ENCODE assay signal across 13 cellular contexts in the genomic region with DNA sequence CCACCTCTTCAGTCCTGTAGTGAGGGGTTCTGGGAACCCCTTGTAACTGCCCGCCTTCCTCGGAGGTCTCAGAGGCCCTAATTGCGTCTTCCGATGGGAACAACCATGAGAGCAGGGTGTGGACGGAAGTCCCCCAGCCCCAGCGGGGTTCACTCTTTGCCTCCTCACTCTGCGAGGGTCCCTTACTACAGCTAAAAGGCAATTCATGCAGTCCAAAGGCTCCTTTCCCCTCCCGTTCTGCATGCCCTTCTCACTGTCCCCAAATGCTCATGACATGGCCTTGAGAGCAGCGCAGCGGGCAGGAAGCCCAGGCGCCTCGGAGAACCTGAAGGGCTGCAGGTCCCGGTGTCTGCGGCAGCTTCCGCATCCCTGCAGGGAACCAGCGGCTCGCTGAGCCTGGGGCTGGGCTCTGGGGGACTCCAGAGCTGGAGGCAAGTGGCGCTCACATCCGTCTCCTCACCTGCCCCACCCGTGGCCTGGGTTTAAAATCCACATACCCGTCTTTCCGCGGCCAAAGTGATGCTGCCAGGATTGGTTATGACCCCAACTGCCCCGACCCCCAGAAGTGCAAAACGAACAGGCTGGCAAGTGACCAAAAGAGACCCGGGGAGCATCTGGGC. TPM values are rescaled to one million over a fixed set of nuclear protein-coding genes. Genes with fewer than 3 reads are reported as not detected.
A peak's percentile ranks its signal among the peaks of the same experiment; 100 is the strongest.
DNase-seq lines count a peak whose midpoint lies in the region; ATAC-seq, FAIRE-seq and TF ChIP-seq lines count a peak whose summit lies in the region.
"Had no signal": no experiment of that assay in that cellular context is flagged by ENCODE, and none has a peak within 500 bp of the region (broad histone marks: within the 10 kb centered on the region; RNA-seq: fewer than 3 reads in every experiment).

No MANE protein-coding gene starts in this region.

- no peak overlapping the region for H3K27ac Mint-ChIP-seq in MCF 10A (ENCODE audit: low read depth, unreplicated experiment)
- H3K27ac Mint-ChIP-seq: activated CD8-positive, alpha-beta memory T cell treated with anti-CD3 and anti-CD28 coated beads, Interleukin-2, amount 10 ng/mL, durations not matched to agents 7 days and 5 days; stimulated activated naive B cell treated with anti-CD40 and anti-IgM and Interleukin-4, amounts not matched to agents 10 μg/mL and 1 μg/mL and 100 μg/mL, for 72 hours had no signal

- no peaks in the 10 kb centered on the region for H3K36me3 ChIP-seq in breast epithelium
- H3K36me3 ChIP-seq in muscle layer of duodenum (ENCODE audit: control insufficient read depth in 1 of 2, insufficient read depth in 2 of 2, low read length in 2 of 2): no peaks in the 10 kb centered on the region
- H3K36me3 ChIP-seq in vagina: no peaks in the 10 kb centered on the region
- H3K36me3 ChIP-seq: neutrophil had no signal

- no peaks in the 10 kb centered on the region for H3K36me3 Mint-ChIP-seq in MCF 10A (ENCODE audit: insufficient read depth, unreplicated experiment)
- H3K36me3 Mint-ChIP-seq: activated CD8-positive, alpha-beta memory T cell treated with anti-CD3 and anti-CD28 coated beads, Interleukin-2, amount 10 ng/mL, durations not matched to agents 7 days and 5 days; stimulated activated naive B cell treated with anti-CD40 and anti-IgM and Interleukin-4, amounts not matched to agents 10 μg/mL and 1 μg/mL and 100 μg/mL, for 72 hours had no signal

- H3K4me3 ChIP-seq in breast epithelium: peak overlapping the region; percentile 29 to 61 (median 41)
- peak overlapping the region; percentile 17 for H3K4me3 ChIP-seq in fibroblast of the aortic adventitia (ENCODE audit: low read depth, low read length)
- H3K4me3 ChIP-seq in muscle layer of duodenum (ENCODE audit: low read depth in 1 of 2, low read length in 2 of 2): peak overlapping the region; percentile 1 to 66
- peak overlapping the region; percentile 38 to 42 for H3K4me3 ChIP-seq in vagina

- TF ChIP-seq CTCF in breast epithelium (IDR thresholded peaks at IDR 0.05) (no peak), MCF 10A (IDR thresholded peaks at IDR 0.05; ENCODE audit: unreplicated experiment) (no peak), fibroblast of the aortic adventitia (IDR thresholded peaks at IDR 0.05; ENCODE audit: insufficient read depth, low read length) (no peak), vagina (IDR thresholded peaks at IDR 0.05) (no peak)

- ATAC-seq in GM18505 (IDR thresholded peaks at IDR 0.05; ENCODE audit: unreplicated experiment) (no peak), GM18867 (IDR thresholded peaks at IDR 0.05; ENCODE audit: unreplicated experiment) (no peak)
- ATAC-seq: activated CD8-positive, alpha-beta memory T cell treated with anti-CD3 and anti-CD28 coated beads, Interleukin-2, amount 10 ng/mL, durations not matched to agents 7 days and 5 days had no signal

- POLR2A ChIA-PET in MCF 10A (lab: Yijun Ruan, JAX): no interaction called here

- peaks cover 5 to 21% of the 10 kb centered on the region in 2 donors for H3K27me3 ChIP-seq in breast epithelium
- H3K27me3 ChIP-seq in muscle layer of duodenum (ENCODE audit: low read depth, low read length): peaks cover 28% of the 10 kb centered on the region
- peaks cover 7% of the 10 kb centered on the region for H3K27me3 ChIP-seq in vagina

- H3K4me1 ChIP-seq in breast epithelium (peaks cover 0 to 7% of the 10 kb centered on the region in 2 donors), muscle layer of duodenum (ENCODE audit: control insufficient read depth in 1 of 2, insufficient read depth in 2 of 2, low read length in 2 of 2) (peaks cover 0 to 18% of the 10 kb centered on the region in 2 donors), vagina (peaks cover 24% of the 10 kb centered on the region)

- H3K27ac ChIP-seq in breast epithelium (no peak overlapping the region), muscle layer of duodenum (ENCODE audit: low read length) (no peak overlapping the region), vagina (no peak overlapping the region)
- H3K27ac ChIP-seq: C4-2B, neutrophil had no signal

- BruUV-seq in MCF 10A (replicated peaks; lab: Mats Ljungman, UMichigan): no TSS peak

- intact Hi-C loops in breast epithelium (cut with DNase I; ENCODE audit: low total_unique reads): no loop called here
- intact Hi-C loops in MCF 10A (cut with micrococcal nuclease): no loop called here
- intact Hi-C loops in vagina (cut with DNase I): no loop called here

- H3K27me3 Mint-ChIP-seq in MCF 10A (ENCODE audit: insufficient read depth, unreplicated experiment): peaks cover 12% of the 10 kb centered on the region

- no peak for FAIRE-seq in RCC 7860 (lab: Jason Lieb, UNC)

- CTCF ChIA-PET in MCF 10A (lab: Yijun Ruan, JAX): no interaction called here

- H3K9me3 Mint-ChIP-seq in MCF 10A (ENCODE audit: unreplicated experiment): no peaks in the 10 kb centered on the region
- H3K9me3 Mint-ChIP-seq: stimulated activated naive B cell treated with anti-CD40 and anti-IgM and Interleukin-4, amounts not matched to agents 10 μg/mL and 1 μg/mL and 100 μg/mL, for 72 hours had no signal

- H3K4me1 Mint-ChIP-seq in MCF 10A (ENCODE audit: insufficient read depth, unreplicated experiment): peaks cover 21% of the 10 kb centered on the region
- H3K4me1 Mint-ChIP-seq: activated CD8-positive, alpha-beta memory T cell treated with anti-CD3 and anti-CD28 coated beads, Interleukin-2, amount 10 ng/mL, durations not matched to agents 7 days and 5 days had no signal

- H3K4me3 Mint-ChIP-seq in MCF 10A (ENCODE audit: unreplicated experiment): no peak overlapping the region
- H3K4me3 Mint-ChIP-seq: activated CD8-positive, alpha-beta memory T cell treated with anti-CD3 and anti-CD28 coated beads, Interleukin-2, amount 10 ng/mL, durations not matched to agents 7 days and 5 days; stimulated activated naive B cell treated with anti-CD40 and anti-IgM and Interleukin-4, amounts not matched to agents 10 μg/mL and 1 μg/mL and 100 μg/mL, for 72 hours had no signal

- H3K9me3 ChIP-seq in breast epithelium (no peaks in the 10 kb centered on the region), muscle layer of duodenum (ENCODE audit: control insufficient read depth in 1 of 2, low read length in 2 of 2) (no peaks in the 10 kb centered on the region), vagina (no peaks in the 10 kb centered on the region)
- H3K9me3 ChIP-seq: neutrophil had no signal

- DNase-seq in breast epithelium (ENCODE audit: low spot score in 2 of 2): no peak
- DNase-seq in MCF 10A (ENCODE audit: unreplicated experiment): no peak
- DNase-seq in fibroblast of the aortic adventitia (ENCODE audit: low read depth): no peak
- no peak for DNase-seq in vagina (ENCODE audit: extremely low spot score in 2 of 2)
- DNase-seq in RCC 7860 (ENCODE audit: low spot score): no peak
- DNase-seq: activated CD8-positive, alpha-beta memory T cell treated with anti-CD3 and anti-CD28 coated beads, Interleukin-2, amount 10 ng/mL, durations not matched to agents 7 days and 5 days; SIG-M5; stimulated activated naive B cell treated with anti-CD40 and anti-IgM and Interleukin-4, amounts not matched to agents 10 μg/mL and 1 μg/mL and 100 μg/mL, for 72 hours had no signal

- TF ChIP-seq POLR2A in breast epithelium (IDR thresholded peaks at IDR 0.05) (no peak), vagina (IDR thresholded peaks at IDR 0.05) (no peak), GM18505 (IDR thresholded peaks at IDR 0.05; ENCODE audit: borderline replicate concordance, extremely low read depth, insufficient read depth, insufficient read length) (no peak)

RNA-seq across cellular contexts. Expression of gene CIDEA, which starts 0.5 kb away (rescaled TPM):
- 100 to 1,000 TPM in 1 of 3 donors, 10 to 100 TPM in 2; 32.4 to 461 (median 68.6) TPM for total RNA-seq in breast epithelium
- not detected in 2 replicates for total RNA-seq in MCF 10A (2022)
- total RNA-seq in fibroblast of the aortic adventitia (ENCODE audit: low replicate concordance): not detected in 2 replicates
- 2.7 TPM for total RNA-seq in vagina
- total RNA-seq: activated CD8-positive, alpha-beta memory T cell treated with anti-CD3 and anti-CD28 coated beads, Interleukin-2, amount 10 ng/mL, durations not matched to agents 7 days and 5 days had no signal

RNA-seq across cellular contexts. Expression of gene TUBB6, which starts 54.4 kb away (rescaled TPM):
- 100 to 1,000 TPM; 197 to 316 (median 302) TPM for total RNA-seq in breast epithelium
- 141 and 167 TPM in 2 replicates for total RNA-seq in MCF 10A (2022)
- total RNA-seq in fibroblast of the aortic adventitia (ENCODE audit: low replicate concordance): 75.6 and 358 TPM in 2 replicates
- total RNA-seq in vagina: 450 TPM
